In the genomic region with DNA sequence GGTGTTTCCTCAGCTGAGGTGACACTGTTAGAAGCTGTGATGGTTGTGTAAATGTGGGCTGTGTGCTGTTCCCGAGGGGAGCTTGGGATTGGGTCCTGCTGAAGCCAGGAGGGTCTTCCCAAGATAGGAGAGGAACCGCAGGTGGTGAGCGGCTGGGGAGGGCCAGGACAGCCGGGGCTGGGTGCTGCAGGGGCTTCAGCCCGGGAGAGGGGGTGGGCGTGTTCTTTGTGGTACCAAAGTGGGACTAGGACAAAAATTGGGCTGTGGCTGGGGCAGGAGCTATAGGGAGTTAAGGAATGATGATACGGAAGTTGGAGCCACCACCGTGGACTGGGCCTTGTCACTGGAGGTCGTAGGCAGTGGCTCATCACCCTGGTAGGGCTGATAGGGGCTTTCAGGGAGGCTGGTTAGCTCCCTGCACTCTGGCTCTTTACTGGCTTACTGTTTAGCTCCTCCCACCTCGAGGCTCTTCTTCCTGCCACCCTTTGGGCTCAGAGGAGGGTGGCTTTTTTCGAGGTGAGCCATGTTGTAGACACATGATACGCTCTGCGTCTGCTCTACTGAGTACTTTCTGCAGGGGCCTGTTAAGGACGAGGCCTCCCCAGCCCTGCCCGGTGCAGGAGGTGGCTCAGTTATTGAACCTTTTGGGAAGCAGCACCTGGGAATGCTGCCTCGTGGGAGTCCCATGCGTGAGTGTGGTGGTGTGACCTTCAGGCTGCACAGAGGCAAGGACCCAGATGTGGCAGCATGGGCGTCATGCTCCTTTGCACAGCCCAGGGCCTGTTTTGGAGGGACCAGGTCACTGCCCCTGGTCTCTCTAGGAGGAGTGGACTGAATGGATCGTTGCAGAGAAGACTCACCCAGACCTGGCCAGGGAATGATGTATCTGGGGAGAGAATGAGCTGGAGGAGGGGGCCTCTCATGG, we compare ENCODE assay signal across 23 cellular contexts. TPM values are rescaled to one million over a fixed set of nuclear protein-coding genes. Genes with fewer than 3 reads are reported as not detected.
A peak's percentile ranks its signal among the peaks of the same experiment; 100 is the strongest.
DNase-seq lines count a peak whose midpoint lies in the region; ATAC-seq, FAIRE-seq and TF ChIP-seq lines count a peak whose summit lies in the region.
"Had no signal": no experiment of that assay in that cellular context is flagged by ENCODE, and none has a peak within 500 bp of the region (broad histone marks: within the 10 kb centered on the region; RNA-seq: fewer than 3 reads in every experiment).

No MANE protein-coding gene starts in this region.

- DNase-seq in T-helper 2 cell treated with Interferon-gamma antibody and Interleukin-4, amounts not matched to agents 5 μg/mL and 100 μg/mL, for 36 hours (ENCODE audit: low spot score) = peak; percentile 3
- DNase-seq in T-helper 2 cell (no peak), CD14-positive monocyte (ENCODE audit: low spot score) (no peak), GM12892 (ENCODE audit: insufficient read length) (no peak)
- DNase-seq in naive thymus-derived CD8-positive, alpha-beta T cell = no peak
- DNase-seq in activated CD4-positive, alpha-beta memory T cell treated with anti-CD3 and anti-CD28 coated beads, Interleukin-2, amount 10 ng/mL, durations not matched to agents 7 days and 5 days = no peak
- DNase-seq: activated CD8-positive, alpha-beta memory T cell treated with anti-CD3 and anti-CD28 coated beads, Interleukin-2, amount 10 ng/mL, durations not matched to agents 7 days and 5 days; activated effector memory CD4-positive, alpha-beta T cell treated with anti-CD3 and anti-CD28 coated beads, Interleukin-2, amount 50 U/mL, for 16 hours; cerebellar nuclear complex; COR-L47; effector memory CD4-positive, alpha-beta T cell; left colon; NCI-H1105 treated with DMSO at 0.1 percent for 48 hours; NCI-H2107; NCI-H510A; NK-92 treated with Interleukin-12 subunit alpha and Interleukin-12 subunit beta, amount 100 ng/mL, for 24 hours; Peyer's patch; psoas muscle; small intestine; stimulated activated CD4-positive, alpha-beta T cell treated with anti-CD3 and anti-CD28 coated beads, Interleukin-4, amount 100 ng/mL, for 1 hour had no signal

- CTCF ChIA-PET in activated CD4-positive, alpha-beta memory T cell treated with anti-CD3 and anti-CD28 coated beads, Interleukin-2, amount 10 ng/mL, durations not matched to agents 7 days and 5 days (lab: Charles Lee) = interaction anchor here (0.6 kb wide), 1 partner anchor 14 kb away, joined by 3 read pairs; no protein-coding TSS in a partner anchor

- H3K27me3 Mint-ChIP-seq in T-helper 2 cell treated with Interferon-gamma antibody and Interleukin-4, amounts not matched to agents 5 μg/mL and 100 μg/mL, for 36 hours (ENCODE audit: low read depth) = no peaks in the 10 kb centered on the region
- H3K27me3 Mint-ChIP-seq in CD14-positive monocyte (ENCODE audit: low read depth in 3 of 3) = peaks cover 0 to 4% (median 3%) of the 10 kb centered on the region in 3 donors
- H3K27me3 Mint-ChIP-seq in activated T-helper 17 cell treated with anti-CD3 and anti-CD28 coated beads, Interleukin-2, amount 50 U/mL, for 72 hours = no peaks in the 10 kb centered on the region
- H3K27me3 Mint-ChIP-seq in naive thymus-derived CD8-positive, alpha-beta T cell = no peaks in the 10 kb centered on the region
- no peaks in the 10 kb centered on the region for H3K27me3 Mint-ChIP-seq in activated CD4-positive, alpha-beta memory T cell treated with anti-CD3 and anti-CD28 coated beads, Interleukin-2, amount 10 ng/mL, durations not matched to agents 7 days and 5 days
- H3K27me3 Mint-ChIP-seq: activated CD8-positive, alpha-beta memory T cell treated with anti-CD3 and anti-CD28 coated beads, Interleukin-2, amount 10 ng/mL, durations not matched to agents 7 days and 5 days had no signal

- H3K9me3 Mint-ChIP-seq in T-helper 2 cell treated with Interferon-gamma antibody and Interleukin-4, amounts not matched to agents 5 μg/mL and 100 μg/mL, for 36 hours = no peaks in the 10 kb centered on the region
- peaks cover 0 to 4% (median 0%) of the 10 kb centered on the region in 7 donors for H3K9me3 Mint-ChIP-seq in CD14-positive monocyte
- no peaks in the 10 kb centered on the region for H3K9me3 Mint-ChIP-seq in activated T-helper 17 cell treated with anti-CD3 and anti-CD28 coated beads, Interleukin-2, amount 50 U/mL, for 72 hours
- no peaks in the 10 kb centered on the region for H3K9me3 Mint-ChIP-seq in naive thymus-derived CD8-positive, alpha-beta T cell
- peaks cover 2% of the 10 kb centered on the region for H3K9me3 Mint-ChIP-seq in activated CD4-positive, alpha-beta memory T cell treated with anti-CD3 and anti-CD28 coated beads, Interleukin-2, amount 10 ng/mL, durations not matched to agents 7 days and 5 days
- H3K9me3 Mint-ChIP-seq: neural progenitor cell had no signal

- H3K4me1 Mint-ChIP-seq in T-helper 2 cell treated with Interferon-gamma antibody and Interleukin-4, amounts not matched to agents 5 μg/mL and 100 μg/mL, for 36 hours (ENCODE audit: low read depth) = no peaks in the 10 kb centered on the region
- peaks cover 16% of the 10 kb centered on the region for H3K4me1 Mint-ChIP-seq in CD14-positive monocyte
- peaks cover 6% of the 10 kb centered on the region for H3K4me1 Mint-ChIP-seq in activated T-helper 17 cell treated with anti-CD3 and anti-CD28 coated beads, Interleukin-2, amount 50 U/mL, for 72 hours
- H3K4me1 Mint-ChIP-seq in naive thymus-derived CD8-positive, alpha-beta T cell = peaks cover 6 to 24% (median 14%) of the 10 kb centered on the region in 4 donors
- peaks cover 4% of the 10 kb centered on the region for H3K4me1 Mint-ChIP-seq in activated CD4-positive, alpha-beta memory T cell treated with anti-CD3 and anti-CD28 coated beads, Interleukin-2, amount 10 ng/mL, durations not matched to agents 7 days and 5 days

- FAIRE-seq in GM12892 (lab: Jason Lieb, UNC) = no peak
- FAIRE-seq: small intestine had no signal

- ATAC-seq in activated T-helper 17 cell treated with anti-CD3 and anti-CD28 coated beads, Interleukin-2, amount 50 U/mL, for 72 hours (replicated peaks) = no peak
- peak in 1 of 2 donors; percentile 45 for ATAC-seq in naive thymus-derived CD8-positive, alpha-beta T cell
- ATAC-seq in GM21786 (IDR thresholded peaks at IDR 0.05; ENCODE audit: unreplicated experiment) = no peak
- ATAC-seq: activated CD8-positive, alpha-beta memory T cell treated with anti-CD3 and anti-CD28 coated beads, Interleukin-2, amount 10 ng/mL, durations not matched to agents 7 days and 5 days; left colon; psoas muscle had no signal

- no peak overlapping the region for H3K27ac Mint-ChIP-seq in T-helper 2 cell treated with Interferon-gamma antibody and Interleukin-4, amounts not matched to agents 5 μg/mL and 100 μg/mL, for 36 hours
- H3K27ac Mint-ChIP-seq in CD14-positive monocyte = peak overlapping the region in 4 of 7 donors; percentile 7 to 73 (median 46)
- H3K27ac Mint-ChIP-seq in activated T-helper 17 cell treated with anti-CD3 and anti-CD28 coated beads, Interleukin-2, amount 50 U/mL, for 72 hours = peak overlapping the region; percentile 40
- peak overlapping the region in 9 of 10 donors; percentile 29 to 89 (median 74) for H3K27ac Mint-ChIP-seq in naive thymus-derived CD8-positive, alpha-beta T cell
- no peak overlapping the region for H3K27ac Mint-ChIP-seq in activated CD4-positive, alpha-beta memory T cell treated with anti-CD3 and anti-CD28 coated beads, Interleukin-2, amount 10 ng/mL, durations not matched to agents 7 days and 5 days
- H3K27ac Mint-ChIP-seq: activated CD8-positive, alpha-beta memory T cell treated with anti-CD3 and anti-CD28 coated beads, Interleukin-2, amount 10 ng/mL, durations not matched to agents 7 days and 5 days; neural progenitor cell had no signal

- no peak for TF ChIP-seq POLR2A in GM12892 (IDR thresholded peaks at IDR 0.05; ENCODE audit: low read depth, low read length)

- H3K36me3 Mint-ChIP-seq in T-helper 2 cell treated with Interferon-gamma antibody and Interleukin-4, amounts not matched to agents 5 μg/mL and 100 μg/mL, for 36 hours (ENCODE audit: low read depth) = peaks cover 78% of the 10 kb centered on the region
- peaks cover 87 to 88% of the 10 kb centered on the region in 2 donors for H3K36me3 Mint-ChIP-seq in CD14-positive monocyte
- H3K36me3 Mint-ChIP-seq in activated T-helper 17 cell treated with anti-CD3 and anti-CD28 coated beads, Interleukin-2, amount 50 U/mL, for 72 hours (ENCODE audit: low read depth) = peaks cover 94% of the 10 kb centered on the region
- peaks cover 8 to 91% (median 30%) of the 10 kb centered on the region in 3 donors for H3K36me3 Mint-ChIP-seq in naive thymus-derived CD8-positive, alpha-beta T cell
- peaks cover 75% of the 10 kb centered on the region for H3K36me3 Mint-ChIP-seq in activated CD4-positive, alpha-beta memory T cell treated with anti-CD3 and anti-CD28 coated beads, Interleukin-2, amount 10 ng/mL, durations not matched to agents 7 days and 5 days (ENCODE audit: low read depth)

- no peak for TF ChIP-seq CTCF in CD14-positive monocyte (IDR thresholded peaks at IDR 0.05)

- no peak overlapping the region for H3K4me3 Mint-ChIP-seq in T-helper 2 cell treated with Interferon-gamma antibody and Interleukin-4, amounts not matched to agents 5 μg/mL and 100 μg/mL, for 36 hours
- no peak overlapping the region for H3K4me3 Mint-ChIP-seq in CD14-positive monocyte
- H3K4me3 Mint-ChIP-seq in activated T-helper 17 cell treated with anti-CD3 and anti-CD28 coated beads, Interleukin-2, amount 50 U/mL, for 72 hours = no peak overlapping the region
- H3K4me3 Mint-ChIP-seq in naive thymus-derived CD8-positive, alpha-beta T cell = no peak overlapping the region
- no peak overlapping the region for H3K4me3 Mint-ChIP-seq in activated CD4-positive, alpha-beta memory T cell treated with anti-CD3 and anti-CD28 coated beads, Interleukin-2, amount 10 ng/mL, durations not matched to agents 7 days and 5 days
- H3K4me3 Mint-ChIP-seq: activated CD8-positive, alpha-beta memory T cell treated with anti-CD3 and anti-CD28 coated beads, Interleukin-2, amount 10 ng/mL, durations not matched to agents 7 days and 5 days; neural progenitor cell had no signal

- intact Hi-C loops in CD14-positive monocyte (cut with micrococcal nuclease) = no loop called here

- POLR2A ChIA-PET in naive thymus-derived CD8-positive, alpha-beta T cell (lab: Charles Lee) = no interaction called here
- POLR2A ChIA-PET in activated CD4-positive, alpha-beta memory T cell treated with anti-CD3 and anti-CD28 coated beads, Interleukin-2, amount 10 ng/mL, durations not matched to agents 7 days and 5 days (lab: Charles Lee) = no interaction called here

RNA-seq across cellular contexts. Expression of gene ASB1, which starts 21.6 kb away (rescaled TPM):
- polyA plus RNA-seq in CD14-positive monocyte = 10 to 100 TPM; 15.1 to 16.0 TPM
- total RNA-seq in activated T-helper 17 cell treated with anti-CD3 and anti-CD28 coated beads, Interleukin-2, amount 50 U/mL, for 72 hours = 10 to 100 TPM; 34.0 to 35.3 TPM
- 10 to 100 TPM; 53.3 TPM for total RNA-seq in naive thymus-derived CD8-positive, alpha-beta T cell
- 10 to 100 TPM; 23.3 to 35.7 (median 26.1) TPM for polyA plus RNA-seq in naive thymus-derived CD8-positive, alpha-beta T cell
- 8.9 TPM for polyA plus RNA-seq in GM12892 (2012; ENCODE audit: missing spikeins)
- total RNA-seq in activated CD4-positive, alpha-beta memory T cell treated with anti-CD3 and anti-CD28 coated beads, Interleukin-2, amount 10 ng/mL, durations not matched to agents 7 days and 5 days = 10 to 100 TPM; 27.9 to 31.3 TPM

Comparison
In these comparisons a context has a peak if more than half of its experiments do, and no peak if none do; other contexts are left out.
1. H3K27ac Mint-ChIP-seq: peak in CD14-positive monocyte (4 of 7), activated T-helper 17 cell treated with anti-CD3 and anti-CD28 coated beads, Interleukin-2, amount 50 U/mL, for 72 hours (single experiment) and naive thymus-derived CD8-positive, alpha-beta T cell (9 of 10); none in T-helper 2 cell treated with Interferon-gamma antibody and Interleukin-4, amounts not matched to agents 5 μg/mL and 100 μg/mL, for 36 hours (single experiment) and activated CD4-positive, alpha-beta memory T cell treated with anti-CD3 and anti-CD28 coated beads, Interleukin-2, amount 10 ng/mL, durations not matched to agents 7 days and 5 days (single experiment).